Comparison of ENCODE assay signal across 8 cellular contexts in the genomic region with DNA sequence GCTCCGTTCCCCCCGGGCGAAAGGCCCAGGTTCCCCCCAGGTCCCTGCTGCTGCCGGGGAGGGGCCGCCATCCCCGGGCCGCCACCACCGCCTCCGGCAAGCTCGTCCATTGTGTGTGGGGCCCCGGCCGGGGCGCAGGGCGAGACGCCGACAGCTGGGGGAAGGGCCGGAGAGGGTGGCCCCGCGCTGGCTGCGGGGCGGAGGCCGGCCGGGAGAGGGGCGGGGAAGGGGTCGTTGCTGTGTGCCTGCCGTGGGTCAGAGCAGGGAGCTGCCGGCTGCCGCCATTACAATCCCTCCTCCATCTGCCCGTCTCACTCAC. TPM values are rescaled to one million over a fixed set of nuclear protein-coding genes. Genes with fewer than 3 reads are reported as not detected.
DNase-seq lines count a peak whose midpoint lies in the region; ATAC-seq, FAIRE-seq and TF ChIP-seq lines count a peak whose summit lies in the region.

A gene with protein sequence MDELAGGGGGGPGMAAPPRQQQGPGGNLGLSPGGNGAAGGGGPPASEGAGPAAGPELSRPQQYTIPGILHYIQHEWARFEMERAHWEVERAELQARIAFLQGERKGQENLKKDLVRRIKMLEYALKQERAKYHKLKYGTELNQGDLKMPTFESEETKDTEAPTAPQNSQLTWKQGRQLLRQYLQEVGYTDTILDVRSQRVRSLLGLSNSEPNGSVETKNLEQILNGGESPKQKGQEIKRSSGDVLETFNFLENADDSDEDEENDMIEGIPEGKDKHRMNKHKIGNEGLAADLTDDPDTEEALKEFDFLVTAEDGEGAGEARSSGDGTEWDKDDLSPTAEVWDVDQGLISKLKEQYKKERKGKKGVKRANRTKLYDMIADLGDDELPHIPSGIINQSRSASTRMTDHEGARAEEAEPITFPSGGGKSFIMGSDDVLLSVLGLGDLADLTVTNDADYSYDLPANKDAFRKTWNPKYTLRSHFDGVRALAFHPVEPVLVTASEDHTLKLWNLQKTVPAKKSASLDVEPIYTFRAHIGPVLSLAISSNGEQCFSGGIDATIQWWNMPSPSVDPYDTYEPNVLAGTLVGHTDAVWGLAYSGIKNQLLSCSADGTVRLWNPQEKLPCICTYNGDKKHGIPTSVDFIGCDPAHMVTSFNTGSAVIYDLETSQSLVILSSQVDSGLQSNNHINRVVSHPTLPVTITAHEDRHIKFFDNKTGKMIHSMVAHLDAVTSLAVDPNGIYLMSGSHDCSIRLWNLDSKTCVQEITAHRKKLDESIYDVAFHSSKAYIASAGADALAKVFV (minus strand): TSS at position 304 of the 319 bp plus-strand sequence. CDS start 194 bp downstream, at position 110.

- H3K4me1 Mint-ChIP-seq in GM23338: peaks cover 33% of the 10 kb centered on the region
- H3K4me1 Mint-ChIP-seq in osteocyte (ENCODE audit: unreplicated experiment): peaks cover 34% of the 10 kb centered on the region

- H4K20me1 ChIP-seq in GM23338 (replicated peaks; ENCODE audit: insufficient read depth): peaks cover 31% of the 10 kb centered on the region

- no peaks in the 10 kb centered on the region for H3K9me2 ChIP-seq in GM23338 (ENCODE audit: insufficient read depth)

- H3K36me3 Mint-ChIP-seq in GM23338 (ENCODE audit: low read depth): peaks cover 5% of the 10 kb centered on the region
- peaks cover 7% of the 10 kb centered on the region for H3K36me3 Mint-ChIP-seq in osteocyte (ENCODE audit: unreplicated experiment)

- peak within 1 kb of the TSS; percentile 95 for H3K27ac Mint-ChIP-seq in GM23338
- H3K27ac Mint-ChIP-seq in osteocyte (ENCODE audit: unreplicated experiment): peak within 1 kb of the TSS; percentile 97

- 0 out of 2 replicates have a peak, but pooled peaks cover 3% of the 10 kb centered on the region for H3K9me3 ChIP-seq in SK-N-MC (ENCODE audit: low read depth, low read length)

- TF ChIP-seq CTCF in GM23338 (conservative IDR thresholded peaks at IDR 0.05; ENCODE audit: low read depth in 2 of 2) (no peak), fibroblast of the aortic adventitia (IDR thresholded peaks at IDR 0.05; ENCODE audit: insufficient read depth, low read length) (no peak), osteocyte (IDR thresholded peaks at IDR 0.05) (no peak)

- H3F3A ChIP-seq in GM23338 (replicated peaks; ENCODE audit: low read depth): peaks cover 11% of the 10 kb centered on the region

- FAIRE-seq in HTR-8/SVneo (lab: Jason Lieb, UNC): no peak

- no peaks in the 10 kb centered on the region; the same call in 2 of the 3 replicates for H3K9me3 Mint-ChIP-seq in GM23338
- no peaks in the 10 kb centered on the region for H3K9me3 Mint-ChIP-seq in osteocyte (ENCODE audit: unreplicated experiment)

- peak within 1 kb of the TSS; percentile 99 for H3K9ac ChIP-seq in SK-N-MC (ENCODE audit: insufficient read length)

- peaks cover 4% of the 10 kb centered on the region for H3K27me3 Mint-ChIP-seq in GM23338 (ENCODE audit: insufficient read depth, low read depth, poor library complexity)
- no peaks in the 10 kb centered on the region for H3K27me3 Mint-ChIP-seq in osteocyte (ENCODE audit: unreplicated experiment)

- H3K36me3 ChIP-seq in GM23338 (ENCODE audit: insufficient read depth) (no peaks in the 10 kb centered on the region), SK-N-MC (ENCODE audit: insufficient read depth, low read length) (peaks cover 22% of the 10 kb centered on the region)

- DNase-seq in GM23338 (ENCODE audit: low spot score) (no peak), SK-N-MC (ENCODE audit: low read depth, low spot score) (no peak), fibroblast of the aortic adventitia (ENCODE audit: low read depth) (no peak), osteocyte (ENCODE audit: extremely low spot score, unreplicated experiment) (no peak), HTR-8/SVneo (ENCODE audit: insufficient read length, low spot score) (no peak), SHP77 (lab: John Stamatoyannopoulos, UW) (no peak), glomerular visceral epithelial cell (ENCODE audit: extremely low spot score) (no peak), NCI-H2081 treated with DMSO at 0.1 percent for 48 hours (lab: John Stamatoyannopoulos, UW) (no peak)

- H3K79me2 ChIP-seq in GM23338 (replicated peaks; ENCODE audit: insufficient read depth): peaks cover 78% of the 10 kb centered on the region

- no peak for ATAC-seq in GM23338

- H3K4me2 ChIP-seq in GM23338: peak within 1 kb of the TSS; percentile 91

- H3K27me3 ChIP-seq in GM23338 (ENCODE audit: insufficient read depth): no peaks in the 10 kb centered on the region

- H3K27ac ChIP-seq in GM23338 (ENCODE audit: low read depth) (peak within 1 kb of the TSS; percentile 98), SK-N-MC (peak within 1 kb of the TSS; percentile 92)

- H3K4me3 Mint-ChIP-seq in GM23338: peak within 1 kb of the TSS; percentile 86
- H3K4me3 Mint-ChIP-seq in osteocyte (ENCODE audit: unreplicated experiment): peak within 1 kb of the TSS; percentile 89

- peak within 1 kb of the TSS; percentile 72 for H3K4me3 ChIP-seq in GM23338
- H3K4me3 ChIP-seq in SK-N-MC: peak within 1 kb of the TSS; percentile 97
- peak within 1 kb of the TSS; percentile 96 for H3K4me3 ChIP-seq in fibroblast of the aortic adventitia (ENCODE audit: low read depth, low read length)

- H3K4me1 ChIP-seq in GM23338 (ENCODE audit: insufficient read depth): peaks cover 20% of the 10 kb centered on the region

- peak within 1 kb of the TSS; percentile 44 for H2AFZ ChIP-seq in GM23338

TF ChIP-seq in GM23338, 12 proteins besides CTCF, POLR2A, EP300 and RAD21:
- TF ChIP-seq POLR2AphosphoS5 (IDR thresholded peaks at IDR 0.05; ENCODE audit: low read depth) (peak; percentile 67; the same call in 1 of the 2 replicates), ZNF114 (CRISPR knock-in tag; IDR thresholded peaks at IDR 0.05) (no peak)

RNA-seq across cellular contexts. Expression of the gene that starts here (rescaled TPM):
- 39.0 and 40.6 TPM in 2 replicates for total RNA-seq in GM23338 (2014; rRNA removed; shearing (Covaris generic))
- polyA plus RNA-seq in GM23338 (2016; fragmentation: Nextera tagmentation; extraction: Ambion mirVana): 28.3 and 35.0 TPM in 2 replicates
- total RNA-seq in fibroblast of the aortic adventitia (ENCODE audit: low replicate concordance): 51.1 and 67.2 TPM in 2 replicates
- 38.7 and 40.4 TPM in 2 replicates for total RNA-seq in osteocyte
